In genomic region chr13:75774176-75774575, GRCh38 we compare ENCODE assay signal across 20 cellular contexts.
"Had no signal": no experiment of that assay in that cellular context is flagged by ENCODE, and none has a peak within 500 bp of the region (broad histone marks: within the 10 kb centered on the region; RNA-seq: fewer than 3 reads in every experiment).

No MANE protein-coding gene starts in this region.

- H3K4me3 Mint-ChIP-seq: activated CD8-positive, alpha-beta memory T cell treated with anti-CD3 and anti-CD28 coated beads, Interleukin-2, amount 10 ng/mL, durations not matched to agents 7 days and 5 days; activated naive CD4-positive, alpha-beta T cell treated with anti-CD3 and anti-CD28 coated beads for 36 hours; nephron had no signal

- H3K4me1 Mint-ChIP-seq: activated CD8-positive, alpha-beta memory T cell treated with anti-CD3 and anti-CD28 coated beads, Interleukin-2, amount 10 ng/mL, durations not matched to agents 7 days and 5 days had no signal

- H3K4me3 ChIP-seq: ascending aorta, breast epithelium, esophagus muscularis mucosa, lung, tibial artery had no signal

- H3K27ac ChIP-seq: ascending aorta, breast epithelium, esophagus muscularis mucosa, tibial artery, VCaP had no signal

- H3K27me3 ChIP-seq: ascending aorta, breast epithelium, esophagus muscularis mucosa, tibial artery had no signal

- H3K27ac Mint-ChIP-seq: activated CD8-positive, alpha-beta memory T cell treated with anti-CD3 and anti-CD28 coated beads, Interleukin-2, amount 10 ng/mL, durations not matched to agents 7 days and 5 days; activated naive CD4-positive, alpha-beta T cell treated with anti-CD3 and anti-CD28 coated beads for 36 hours; nephron had no signal

- DNase-seq: activated CD4-positive, alpha-beta T cell treated with anti-CD3 and anti-CD28 coated beads for 1 hour; activated CD8-positive, alpha-beta memory T cell treated with anti-CD3 and anti-CD28 coated beads, Interleukin-2, amount 10 ng/mL, durations not matched to agents 7 days and 5 days; activated naive CD4-positive, alpha-beta T cell treated with anti-CD3 and anti-CD28 coated beads for 36 hours; cerebellar nuclear complex; cortex of kidney; foreskin fibroblast; hippocampal formation; islet precursor cell; posterior cingulate gyrus; retina; stimulated activated CD4-positive, alpha-beta T cell treated with anti-CD3 and anti-CD28 coated beads, Interleukin-2, amount 100 ng/mL, for 24 hours; stimulated activated naive CD8-positive, alpha-beta T cell treated with anti-CD3 and anti-CD28 coated beads, Interleukin-15, Interleukin-2, amounts not matched to agents 100 U/mL and 50 U/mL, for 24 hours; substantia nigra; tibial artery had no signal

- H3K4me1 ChIP-seq: breast epithelium had no signal

- ATAC-seq: activated CD8-positive, alpha-beta memory T cell treated with anti-CD3 and anti-CD28 coated beads, Interleukin-2, amount 10 ng/mL, durations not matched to agents 7 days and 5 days; stimulated activated naive CD8-positive, alpha-beta T cell treated with anti-CD3 and anti-CD28 coated beads, Interleukin-15, Interleukin-2, amounts not matched to agents 100 U/mL and 50 U/mL, for 24 hours had no signal

- H3K36me3 ChIP-seq: ascending aorta, breast epithelium, esophagus muscularis mucosa, tibial artery had no signal

- H3K27me3 Mint-ChIP-seq: activated CD8-positive, alpha-beta memory T cell treated with anti-CD3 and anti-CD28 coated beads, Interleukin-2, amount 10 ng/mL, durations not matched to agents 7 days and 5 days had no signal

- H3K9me3 ChIP-seq: ascending aorta, breast epithelium, esophagus muscularis mucosa, tibial artery had no signal
